Comparison of ENCODE assay signal across 10 cellular contexts in genomic region chr1:209743145-209743482, GRCh38. TPM values are rescaled to one million over a fixed set of nuclear protein-coding genes. Genes with fewer than 3 reads are reported as not detected.
DNase-seq lines count a peak whose midpoint lies in the region; ATAC-seq and TF ChIP-seq lines count a peak whose summit lies in the region.
"Had no signal": no experiment of that assay in that cellular context is flagged by ENCODE, and none has a peak within 500 bp of the region (broad histone marks: within the 10 kb centered on the region; RNA-seq: fewer than 3 reads in every experiment).

No MANE protein-coding gene starts in this region.

- ATAC-seq in GM18511 (IDR thresholded peaks at IDR 0.05; ENCODE audit: unreplicated experiment) (peak; percentile 25), GM19452 (IDR thresholded peaks at IDR 0.05; ENCODE audit: unreplicated experiment) (no peak)
- ATAC-seq: foreskin keratinocyte; HCT116; natural killer cell treated with Interleukin-12 subunit alpha and Interleukin-12 subunit beta and Interleukin-15 and Interleukin-18, amount 100 ng/mL, for 72 hours had no signal

- H3K27ac ChIP-seq in SK-N-SH (ENCODE audit: low read depth in 2 of 2, low read length in 1 of 2): peak overlapping the region in 1 of 2 experiments; percentile 85; a peak in 2 of 4 replicates
- H3K27ac ChIP-seq: foreskin keratinocyte had no signal

- POLR2A ChIA-PET in SK-N-SH (lab: Yijun Ruan, JAX): no interaction called here

- CTCF ChIA-PET in SK-N-SH (lab: Yijun Ruan, JAX): no interaction called here

- no peaks in the 10 kb centered on the region for H3K9me2 ChIP-seq in SK-N-SH

- H3K9me3 ChIP-seq in SK-N-SH: no peaks in the 10 kb centered on the region

- no peaks in the 10 kb centered on the region for H3K79me2 ChIP-seq in SK-N-SH (ENCODE audit: insufficient read depth)

- peaks cover 9% of the 10 kb centered on the region for H3F3A ChIP-seq in SK-N-SH (replicated peaks; ENCODE audit: insufficient read depth)

- peak overlapping the region; percentile 32; the same call in 1 of the 2 replicates for H2AFZ ChIP-seq in SK-N-SH (ENCODE audit: low read depth)

- H3K4me2 ChIP-seq in SK-N-SH: peak overlapping the region; percentile 19

- 59% methylated on average over 2 of the region's 2 CpGs for WGBS in SK-N-SH (ENCODE audit: low lambda C conversion rate)

- DNase-seq in SK-N-SH: no peak
- DNase-seq in foreskin fibroblast: peak; percentile 51 to 76
- peak; percentile 91 for DNase-seq in skeletal muscle cell (ENCODE audit: low read depth)
- no peak for DNase-seq in NCI-H774 (lab: John Stamatoyannopoulos, UW)
- DNase-seq in dermis blood vessel endothelial cell: no peak
- DNase-seq: foreskin keratinocyte had no signal

- H3K36me3 ChIP-seq in SK-N-SH (replicated peaks in 1 of 2; ENCODE audit: control insufficient read depth in 1 of 2, insufficient read depth in 2 of 2, low read length in 1 of 2): no peaks in the 10 kb centered on the region

- H3K4me1 ChIP-seq in SK-N-SH (ENCODE audit: control insufficient read depth in 1 of 2, insufficient read depth in 2 of 2, low read depth in 1 of 2, low read length in 1 of 2): peaks cover 8 to 25% of the 10 kb centered on the region in 2 experiments
- H3K4me1 ChIP-seq: foreskin keratinocyte had no signal

- TF ChIP-seq RAD21 in SK-N-SH (IDR thresholded peaks at IDR 0.05; ENCODE audit: low read length): no peak

- H3K9ac ChIP-seq in SK-N-SH: no peak overlapping the region

- H3K4me3 ChIP-seq in SK-N-SH (ENCODE audit: low read depth in 2 of 2, low read length in 1 of 2): no peak overlapping the region
- H3K4me3 ChIP-seq in foreskin fibroblast (ENCODE audit: low read depth in 1 of 2, low read length in 2 of 2): no peak overlapping the region
- no peak overlapping the region for H3K4me3 ChIP-seq in skeletal muscle cell (ENCODE audit: low read depth, low read length)

- H4K20me1 ChIP-seq in SK-N-SH (ENCODE audit: insufficient read depth): no peaks in the 10 kb centered on the region

- no peaks in the 10 kb centered on the region for H3K27me3 ChIP-seq in SK-N-SH (ENCODE audit: insufficient read depth)
- H3K27me3 ChIP-seq: foreskin keratinocyte had no signal

- TF ChIP-seq CTCF in SK-N-SH (IDR thresholded peaks at IDR 0.05): no peak
- no peak for TF ChIP-seq CTCF in foreskin fibroblast (IDR thresholded peaks at IDR 0.05; ENCODE audit: low read depth, low read length)

- 0 out of 4 replicates have a peak, but pooled peaks of 1 of the 2 experiments have one; percentile 30 for TF ChIP-seq EP300 in SK-N-SH (IDR thresholded peaks at IDR 0.05; ENCODE audit: borderline replicate concordance in 1 of 2, low read depth in 1 of 2, low read length in 1 of 2)

TF ChIP-seq in SK-N-SH, 30 proteins besides CTCF, POLR2A, EP300 and RAD21:
- peak; percentile 71 for TF ChIP-seq NFIC (IDR thresholded peaks at IDR 0.05; ENCODE audit: borderline replicate concordance)
- TF ChIP-seq USF2 (IDR thresholded peaks at IDR 0.05; ENCODE audit: borderline replicate concordance, low read depth, low read length): no peak
- TF ChIP-seq EZH2phosphoT487 (IDR thresholded peaks at IDR 0.05; ENCODE audit: borderline replicate concordance, low read depth): no peak
- TF ChIP-seq FOSL2 (IDR thresholded peaks at IDR 0.05; ENCODE audit: borderline replicate concordance, low read depth): no peak
- TF ChIP-seq CHD2 (IDR thresholded peaks at IDR 0.05; ENCODE audit: low read length, partially characterized antibody): no peak
- TF ChIP-seq SIN3A (IDR thresholded peaks at IDR 0.05; ENCODE audit: borderline replicate concordance, low read depth, low read length): no peak
- TF ChIP-seq MAX (IDR thresholded peaks at IDR 0.05; ENCODE audit: low read depth): peak; percentile 54; the same call in 1 of the 2 replicates
- TF ChIP-seq REST (IDR thresholded peaks at IDR 0.05; ENCODE audit: low read depth, low read length): no peak
- peak; percentile 65 for TF ChIP-seq PBX3 (IDR thresholded peaks at IDR 0.05)
- TF ChIP-seq TCF12 (IDR thresholded peaks at IDR 0.05): peak; percentile 49; the same call in 1 of the 2 replicates
- TF ChIP-seq JUND (IDR thresholded peaks at IDR 0.05): no peak; the same call in 1 of the 2 replicates
- no peak for TF ChIP-seq TEAD4 (IDR thresholded peaks at IDR 0.05; ENCODE audit: borderline replicate concordance, insufficient read depth)
- TF ChIP-seq SMC3 (IDR thresholded peaks at IDR 0.05; ENCODE audit: low read depth, low read length): no peak
TF ChIP-seq in SK-N-SH: peak in this region for 4.

RNA-seq across cellular contexts. Expression of gene TRAF3IP3, which starts 12.7 kb away (rescaled TPM):
- 0.31 and 0.60 TPM in 2 replicates for polyA plus RNA-seq in SK-N-SH (2012; rRNA removed)
- 0.27 and 0.39 TPM in 2 replicates for polyA plus RNA-seq in SK-N-SH (2012; cell fraction: cytosol; rRNA removed)
- polyA plus RNA-seq in SK-N-SH (2012; cell fraction: nucleus; rRNA removed): 1.0 and 1.1 TPM in 2 replicates
- total RNA-seq in dermis blood vessel endothelial cell: not detected in 2 replicates
- total RNA-seq: foreskin keratinocyte had no signal

RNA-seq across cellular contexts. Expression of gene HSD11B1, which starts 38.5 kb away (rescaled TPM):
- polyA plus RNA-seq in SK-N-SH (2012; rRNA removed): 0.23 and 0.37 TPM in 2 replicates
- 0.24 and 0.26 TPM in 2 replicates for polyA plus RNA-seq in SK-N-SH (2012; cell fraction: cytosol; rRNA removed)
- 0.08 and 0.14 TPM in 2 replicates for polyA plus RNA-seq in SK-N-SH (2012; cell fraction: nucleus; rRNA removed)
- not detected in 2 replicates for total RNA-seq in dermis blood vessel endothelial cell

RNA-seq across cellular contexts. Expression of gene C1orf74, which starts 41.2 kb away (rescaled TPM):
- polyA plus RNA-seq in SK-N-SH (2012; rRNA removed): 1.5 and 2.1 TPM in 2 replicates
- 1.7 and 1.9 TPM in 2 replicates for polyA plus RNA-seq in SK-N-SH (2012; cell fraction: cytosol; rRNA removed)
- 1.4 and 2.2 TPM in 2 replicates for polyA plus RNA-seq in SK-N-SH (2012; cell fraction: nucleus; rRNA removed)
- 2.2 and 2.4 TPM in 2 replicates for total RNA-seq in dermis blood vessel endothelial cell

Comparison
In these comparisons a context has a peak if more than half of its experiments do, and no peak if none do; other contexts are left out.
1. DNase-seq: peak in foreskin fibroblast (2 of 2) and skeletal muscle cell (single experiment); none in SK-N-SH (single experiment), NCI-H774 (single experiment) and dermis blood vessel endothelial cell (single experiment).